1 cellular context compared by ENCODE assay signal in the genomic region with DNA sequence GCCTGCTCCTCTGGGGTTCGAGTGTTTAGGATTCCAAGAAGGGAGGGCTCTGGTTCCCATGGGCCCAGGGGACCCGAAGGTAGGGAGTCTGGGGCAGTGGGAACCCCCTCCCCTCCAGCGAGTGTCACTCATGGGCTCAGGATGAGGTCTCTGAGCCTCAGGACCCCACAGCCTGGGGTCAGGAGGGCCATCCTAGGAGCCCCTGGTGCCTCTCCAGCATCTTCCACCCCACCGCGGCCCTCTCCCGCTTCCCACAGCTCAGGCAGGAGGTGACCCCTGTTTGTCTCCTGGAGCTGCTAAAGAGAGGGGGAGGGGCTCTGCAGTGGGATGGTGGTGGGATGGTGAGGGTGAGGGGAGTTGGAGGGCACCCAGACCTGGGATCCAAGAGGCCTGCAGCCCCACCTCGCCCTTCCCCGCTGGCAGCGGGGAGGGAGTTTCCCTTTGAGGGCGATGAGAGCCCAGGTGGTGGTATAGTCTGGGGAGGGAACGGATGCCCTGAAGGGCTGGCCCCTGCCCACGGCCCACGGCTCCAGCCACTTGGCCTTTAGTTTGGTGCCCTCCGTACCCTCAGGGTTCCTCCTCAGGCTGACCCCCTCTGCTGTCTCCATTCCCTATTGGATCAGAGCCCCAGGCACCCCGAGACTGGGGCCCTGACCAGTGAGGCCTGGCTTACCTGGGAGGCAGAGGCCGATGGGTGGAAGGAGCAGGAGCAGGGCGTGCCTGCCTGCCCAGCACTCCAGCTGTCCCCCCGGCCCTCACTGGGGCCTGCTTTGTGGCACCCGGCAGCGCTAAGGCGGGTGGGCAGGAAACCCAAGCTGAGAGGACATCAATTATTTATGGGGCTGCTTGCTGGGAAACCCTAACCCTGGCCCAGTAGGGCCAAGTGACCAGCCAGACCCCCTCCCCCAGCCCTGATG.
TF ChIP-seq lines count a peak whose summit lies in the region.

No MANE protein-coding gene starts in this region.

TF ChIP-seq in H1, 55 proteins besides CTCF, POLR2A, EP300 and RAD21:
- TF ChIP-seq HDAC6 (IDR thresholded peaks at IDR 0.05; ENCODE audit: low read depth, low read length) (no peak), SIX5 (IDR thresholded peaks at IDR 0.05; ENCODE audit: low read depth, low read length) (no peak), TBP (IDR thresholded peaks at IDR 0.05; ENCODE audit: low read depth, low read length) (no peak), MAFK (IDR thresholded peaks at IDR 0.05; ENCODE audit: low read depth, low read length) (no peak), TEAD4 (IDR thresholded peaks at IDR 0.05; ENCODE audit: low read depth, low read length) (no peak), CBX8 (IDR thresholded peaks at IDR 0.05; ENCODE audit: borderline replicate concordance, low read depth, low read length) (no peak), SRF (IDR thresholded peaks at IDR 0.05; ENCODE audit: low read depth, low read length) (no peak), NRF1 (IDR thresholded peaks at IDR 0.05; ENCODE audit: low read depth, low read length) (no peak), TAF1 (IDR thresholded peaks at IDR 0.05; ENCODE audit: low read depth, low read length) (no peak), TCF12 (IDR thresholded peaks at IDR 0.05; ENCODE audit: low read depth, low read length) (no peak), NANOG (IDR thresholded peaks at IDR 0.05; ENCODE audit: insufficient read depth, low read depth, low read length, poor library complexity, severe bottlenecking) (no peak), CBX5 (IDR thresholded peaks at IDR 0.05; ENCODE audit: low read depth, low read length) (no peak), SP2 (IDR thresholded peaks at IDR 0.05; ENCODE audit: low read length) (no peak), CHD7 (IDR thresholded peaks at IDR 0.05; ENCODE audit: insufficient replicate concordance, low read length) (no peak), SP4 (IDR thresholded peaks at IDR 0.05; ENCODE audit: low read length) (no peak)
- TF ChIP-seq, protein P1, sequence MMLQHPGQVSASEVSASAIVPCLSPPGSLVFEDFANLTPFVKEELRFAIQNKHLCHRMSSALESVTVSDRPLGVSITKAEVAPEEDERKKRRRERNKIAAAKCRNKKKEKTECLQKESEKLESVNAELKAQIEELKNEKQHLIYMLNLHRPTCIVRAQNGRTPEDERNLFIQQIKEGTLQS (IDR thresholded peaks at IDR 0.05; ENCODE audit: insufficient read depth, low read depth, low read length) = no peak
- TF ChIP-seq, protein P2, sequence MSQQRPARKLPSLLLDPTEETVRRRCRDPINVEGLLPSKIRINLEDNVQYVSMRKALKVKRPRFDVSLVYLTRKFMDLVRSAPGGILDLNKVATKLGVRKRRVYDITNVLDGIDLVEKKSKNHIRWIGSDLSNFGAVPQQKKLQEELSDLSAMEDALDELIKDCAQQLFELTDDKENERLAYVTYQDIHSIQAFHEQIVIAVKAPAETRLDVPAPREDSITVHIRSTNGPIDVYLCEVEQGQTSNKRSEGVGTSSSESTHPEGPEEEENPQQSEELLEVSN (IDR thresholded peaks at IDR 0.05) = no peak
TF ChIP-seq in H1: peak in this region for 0.
